ENCODE assay signal across 8 cellular contexts in the genomic region with DNA sequence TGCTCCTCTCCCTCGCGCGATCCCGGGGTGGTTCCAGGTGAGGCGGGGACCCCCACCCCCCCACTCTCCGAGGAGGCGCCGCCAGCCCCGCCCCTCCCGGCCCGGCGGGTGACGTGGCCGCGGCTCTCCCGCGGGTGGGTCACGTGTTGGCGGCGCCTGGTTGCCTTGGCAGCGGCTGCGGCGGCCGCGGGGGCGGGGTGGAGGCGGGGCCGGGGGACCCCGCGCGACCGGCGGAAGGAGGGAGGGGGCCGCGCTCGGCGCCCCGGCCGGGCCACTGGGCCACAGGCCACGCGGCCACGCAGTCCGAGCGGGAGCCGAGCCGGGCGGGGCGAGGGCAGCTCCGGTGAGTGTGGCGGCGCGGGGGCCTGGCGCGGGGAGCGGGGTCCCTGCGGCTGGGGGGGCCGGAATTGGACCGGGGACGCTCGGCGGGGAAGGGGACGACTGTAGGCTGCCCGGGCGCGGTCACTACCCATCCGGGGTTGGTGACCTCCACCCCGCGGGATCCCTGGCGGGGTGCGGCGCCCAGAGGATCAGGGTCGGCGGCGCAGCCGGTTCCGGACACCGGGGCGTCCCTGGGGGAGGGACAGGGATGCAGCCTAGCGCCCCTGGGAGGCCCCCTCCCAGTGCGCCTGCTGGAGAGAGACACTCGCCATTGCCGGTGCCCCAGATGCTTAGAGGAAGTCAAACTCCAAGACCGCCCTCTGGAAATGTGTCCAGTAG. TPM values are rescaled to one million over a fixed set of nuclear protein-coding genes. Genes with fewer than 3 reads are reported as not detected.
DNase-seq lines count a peak whose midpoint lies in the region; ATAC-seq, FAIRE-seq and TF ChIP-seq lines count a peak whose summit lies in the region.

A gene (plus strand): TSS at position 257 of the 720 bp plus-strand sequence. CDS start 5,382 bp downstream, outside the sequence.

- no peaks in the 10 kb centered on the region for H3K9me3 ChIP-seq in astrocyte (ENCODE audit: insufficient read depth, low read depth, low read length)

- no peak within 1 kb of the TSS for H3K27ac ChIP-seq in astrocyte (ENCODE audit: low read depth, low read length)

- peak within 1 kb of the TSS; percentile 89 for H3K4me3 Mint-ChIP-seq in astrocyte (ENCODE audit: unreplicated experiment)

- H3K4me1 Mint-ChIP-seq in astrocyte (ENCODE audit: low read depth, unreplicated experiment): peaks cover 12% of the 10 kb centered on the region

- H3K36me3 Mint-ChIP-seq in astrocyte (ENCODE audit: low read depth, unreplicated experiment): peaks cover 11% of the 10 kb centered on the region

- H3K27me3 Mint-ChIP-seq in astrocyte (ENCODE audit: low read depth, unreplicated experiment): no peaks in the 10 kb centered on the region

- H3K79me2 ChIP-seq in astrocyte (ENCODE audit: insufficient read depth, low read length): peaks cover 22% of the 10 kb centered on the region

- no peaks in the 10 kb centered on the region for H3K9me3 Mint-ChIP-seq in astrocyte (ENCODE audit: unreplicated experiment)

- TF ChIP-seq CTCF in astrocyte (IDR thresholded peaks at IDR 0.05; ENCODE audit: insufficient read depth, low read depth, low read length) (no peak), retinal pigment epithelial cell (conservative IDR thresholded peaks at IDR 0.05; ENCODE audit: low read depth, low read length) (no peak)

- no peak for FAIRE-seq in astrocyte (lab: Jason Lieb, UNC)

- H3K27ac Mint-ChIP-seq in astrocyte (ENCODE audit: unreplicated experiment): peak within 1 kb of the TSS; percentile 85

- DNase-seq in Daoy (ENCODE audit: low read depth) (peak; percentile 92), M059J (ENCODE audit: low read depth) (peak; percentile 71), T-helper 9 cell (peak; percentile 89), astrocyte (ENCODE audit: low read depth) (peak; percentile 27), hippocampal formation (lab: John Stamatoyannopoulos, UW) (peak; percentile 28 to 72), retinal pigment epithelial cell (ENCODE audit: low read depth) (no peak), OCI-M2 (lab: John Stamatoyannopoulos, UW; ENCODE audit: unreplicated experiment) (no peak)

- H3K4me2 ChIP-seq in astrocyte (ENCODE audit: low read length): peak within 1 kb of the TSS; percentile 96

- H4K20me1 ChIP-seq in astrocyte (ENCODE audit: insufficient read depth, low read length): no peaks in the 10 kb centered on the region

- H3K4me1 ChIP-seq in astrocyte (ENCODE audit: insufficient read depth, low read length): peaks cover 8% of the 10 kb centered on the region

- H2AFZ ChIP-seq in astrocyte (ENCODE audit: low read depth, low read length): peak within 1 kb of the TSS; percentile 66

- H3K27me3 ChIP-seq in astrocyte (ENCODE audit: insufficient read depth, low read length): no peaks in the 10 kb centered on the region

- peak within 1 kb of the TSS; percentile 88 for H3K9ac ChIP-seq in astrocyte (ENCODE audit: low read length)

- H3K4me3 ChIP-seq in astrocyte (ENCODE audit: insufficient read depth, low read depth, low read length) (peak within 1 kb of the TSS; percentile 75), retinal pigment epithelial cell (ENCODE audit: low read length) (peak within 1 kb of the TSS; percentile 69)

- ATAC-seq in GM21737 (IDR thresholded peaks at IDR 0.05; ENCODE audit: unreplicated experiment): peak; percentile 57

- no peaks in the 10 kb centered on the region for H3K36me3 ChIP-seq in astrocyte (ENCODE audit: insufficient read depth, low read length)

RNA-seq across cellular contexts. Expression of the gene that starts here (rescaled TPM):
- 42.8 and 59.5 TPM in 2 replicates for total RNA-seq in Daoy (2014; rRNA removed; shearing (Covaris generic))
- 52.4 and 67.0 TPM in 2 replicates for total RNA-seq in M059J (2014; rRNA removed; shearing (Covaris generic))
- total RNA-seq in astrocyte: 57.6 and 64.4 TPM in 2 replicates

Comparison
In these comparisons a context has a peak if more than half of its experiments do, and no peak if none do; other contexts are left out.
1. DNase-seq: peak in Daoy (single experiment), M059J (single experiment), T-helper 9 cell (single experiment), astrocyte (single experiment) and hippocampal formation (2 of 2); none in retinal pigment epithelial cell (single experiment) and OCI-M2 (single experiment).